In genomic region chr1:232211149-232211548, GRCh38 we compare ENCODE assay signal across 10 cellular contexts.
A peak's percentile ranks its signal among the peaks of the same experiment; 100 is the strongest.
DNase-seq lines count a peak whose midpoint lies in the region; ATAC-seq and TF ChIP-seq lines count a peak whose summit lies in the region.
"Had no signal": no experiment of that assay in that cellular context is flagged by ENCODE, and none has a peak within 500 bp of the region (broad histone marks: within the 10 kb centered on the region; RNA-seq: fewer than 3 reads in every experiment).

No MANE protein-coding gene starts in this region.

- no peak overlapping the region for H3K4me3 ChIP-seq in cardiac fibroblast (replicated peaks in 1 of 2; ENCODE audit: low read depth in 2 of 2, low read length in 2 of 2)

- no peak overlapping the region for H3K27ac Mint-ChIP-seq in activated T-cell treated with anti-CD3 and anti-CD28 coated beads, Interleukin-2, amount 50 U/mL, for 72 hours
- H3K27ac Mint-ChIP-seq in stimulated activated effector memory CD8-positive, alpha-beta T cell treated with anti-CD3 and anti-CD28 coated beads, Interleukin-12 subunit alpha, Interleukin-12 subunit beta, amount 100 ng/mL, for 72 hours = no peak overlapping the region
- H3K27ac Mint-ChIP-seq: activated naive CD4-positive, alpha-beta T cell treated with anti-CD3 and anti-CD28 coated beads, Interleukin-2, amount 10 ng/mL, durations not matched to agents 7 days and 5 days; immature natural killer cell had no signal

- H3K4me1 Mint-ChIP-seq in activated T-cell treated with anti-CD3 and anti-CD28 coated beads, Interleukin-2, amount 50 U/mL, for 72 hours (ENCODE audit: low read depth) = no peaks in the 10 kb centered on the region
- H3K4me1 Mint-ChIP-seq in stimulated activated effector memory CD8-positive, alpha-beta T cell treated with anti-CD3 and anti-CD28 coated beads, Interleukin-12 subunit alpha, Interleukin-12 subunit beta, amount 100 ng/mL, for 72 hours = no peaks in the 10 kb centered on the region
- H3K4me1 Mint-ChIP-seq: activated naive CD4-positive, alpha-beta T cell treated with anti-CD3 and anti-CD28 coated beads, Interleukin-2, amount 10 ng/mL, durations not matched to agents 7 days and 5 days; immature natural killer cell had no signal

- peak; percentile 44 for TF ChIP-seq CTCF in cardiac fibroblast (IDR thresholded peaks at IDR 0.05; ENCODE audit: low read depth, low read length)

- no peak overlapping the region for H3K4me3 Mint-ChIP-seq in activated T-cell treated with anti-CD3 and anti-CD28 coated beads, Interleukin-2, amount 50 U/mL, for 72 hours
- no peak overlapping the region for H3K4me3 Mint-ChIP-seq in stimulated activated effector memory CD8-positive, alpha-beta T cell treated with anti-CD3 and anti-CD28 coated beads, Interleukin-12 subunit alpha, Interleukin-12 subunit beta, amount 100 ng/mL, for 72 hours
- H3K4me3 Mint-ChIP-seq: activated naive CD4-positive, alpha-beta T cell treated with anti-CD3 and anti-CD28 coated beads, Interleukin-2, amount 10 ng/mL, durations not matched to agents 7 days and 5 days; immature natural killer cell had no signal

- no peak for ATAC-seq in activated T-cell treated with anti-CD3 and anti-CD28 coated beads, Interleukin-2, amount 50 U/mL, for 72 hours (replicated peaks in 1 of 2)
- ATAC-seq in HG03460 (IDR thresholded peaks at IDR 0.05; ENCODE audit: unreplicated experiment) = peak; percentile 49
- ATAC-seq in stimulated activated effector memory CD8-positive, alpha-beta T cell treated with anti-CD3 and anti-CD28 coated beads, Interleukin-12 subunit alpha, Interleukin-12 subunit beta, amount 100 ng/mL, for 72 hours = peak; percentile 51
- no peak for ATAC-seq in GM18520 (IDR thresholded peaks at IDR 0.05; ENCODE audit: unreplicated experiment)
- ATAC-seq in GM19328 (IDR thresholded peaks at IDR 0.05; ENCODE audit: unreplicated experiment) = no peak

- no peaks in the 10 kb centered on the region for H3K36me3 Mint-ChIP-seq in activated T-cell treated with anti-CD3 and anti-CD28 coated beads, Interleukin-2, amount 50 U/mL, for 72 hours (ENCODE audit: insufficient read depth in 2 of 2)
- H3K36me3 Mint-ChIP-seq in stimulated activated effector memory CD8-positive, alpha-beta T cell treated with anti-CD3 and anti-CD28 coated beads, Interleukin-12 subunit alpha, Interleukin-12 subunit beta, amount 100 ng/mL, for 72 hours = no peaks in the 10 kb centered on the region
- H3K36me3 Mint-ChIP-seq: activated naive CD4-positive, alpha-beta T cell treated with anti-CD3 and anti-CD28 coated beads, Interleukin-2, amount 10 ng/mL, durations not matched to agents 7 days and 5 days; immature natural killer cell had no signal

- H3K9me3 Mint-ChIP-seq in activated T-cell treated with anti-CD3 and anti-CD28 coated beads, Interleukin-2, amount 50 U/mL, for 72 hours = no peaks in the 10 kb centered on the region
- H3K9me3 Mint-ChIP-seq in stimulated activated effector memory CD8-positive, alpha-beta T cell treated with anti-CD3 and anti-CD28 coated beads, Interleukin-12 subunit alpha, Interleukin-12 subunit beta, amount 100 ng/mL, for 72 hours = no peaks in the 10 kb centered on the region
- H3K9me3 Mint-ChIP-seq: activated naive CD4-positive, alpha-beta T cell treated with anti-CD3 and anti-CD28 coated beads, Interleukin-2, amount 10 ng/mL, durations not matched to agents 7 days and 5 days; immature natural killer cell had no signal

- DNase-seq in activated T-cell treated with anti-CD3 and anti-CD28 coated beads, Interleukin-2, amount 50 U/mL, for 48 hours = peak; percentile 19 to 21
- DNase-seq in activated T-cell treated with anti-CD3 and anti-CD28 coated beads, Interleukin-2, amount 50 U/mL, for 72 hours = no peak
- DNase-seq in cardiac fibroblast (ENCODE audit: low read depth in 2 of 2) (no peak), inferior parietal cortex (ENCODE audit: extremely low spot score) (no peak)
- DNase-seq in stimulated activated effector memory CD8-positive, alpha-beta T cell treated with anti-CD3 and anti-CD28 coated beads, Interleukin-12 subunit alpha, Interleukin-12 subunit beta, amount 100 ng/mL, for 72 hours (ENCODE audit: low spot score in 2 of 2) = no peak
- DNase-seq: activated naive CD4-positive, alpha-beta T cell treated with anti-CD3 and anti-CD28 coated beads, Interleukin-2, amount 10 ng/mL, durations not matched to agents 7 days and 5 days; immature natural killer cell had no signal

- H3K27me3 Mint-ChIP-seq in activated T-cell treated with anti-CD3 and anti-CD28 coated beads, Interleukin-2, amount 50 U/mL, for 72 hours (ENCODE audit: low read depth) = no peaks in the 10 kb centered on the region

Comparison
In these comparisons a context has a peak if more than half of its experiments do, and no peak if none do; other contexts are left out.
1. DNase-seq: peak in activated T-cell treated with anti-CD3 and anti-CD28 coated beads, Interleukin-2, amount 50 U/mL, for 48 hours (2 of 2); none in activated T-cell treated with anti-CD3 and anti-CD28 coated beads, Interleukin-2, amount 50 U/mL, for 72 hours (0 of 2), cardiac fibroblast (0 of 2), stimulated activated effector memory CD8-positive, alpha-beta T cell treated with anti-CD3 and anti-CD28 coated beads, Interleukin-12 subunit alpha, Interleukin-12 subunit beta, amount 100 ng/mL, for 72 hours (0 of 2) and inferior parietal cortex (single experiment).
2. ATAC-seq: peak in HG03460 (single experiment) and stimulated activated effector memory CD8-positive, alpha-beta T cell treated with anti-CD3 and anti-CD28 coated beads, Interleukin-12 subunit alpha, Interleukin-12 subunit beta, amount 100 ng/mL, for 72 hours (single experiment); none in activated T-cell treated with anti-CD3 and anti-CD28 coated beads, Interleukin-2, amount 50 U/mL, for 72 hours (0 of 2), GM18520 (single experiment) and GM19328 (single experiment).